19 cellular contexts compared by ENCODE assay signal in the genomic region with DNA sequence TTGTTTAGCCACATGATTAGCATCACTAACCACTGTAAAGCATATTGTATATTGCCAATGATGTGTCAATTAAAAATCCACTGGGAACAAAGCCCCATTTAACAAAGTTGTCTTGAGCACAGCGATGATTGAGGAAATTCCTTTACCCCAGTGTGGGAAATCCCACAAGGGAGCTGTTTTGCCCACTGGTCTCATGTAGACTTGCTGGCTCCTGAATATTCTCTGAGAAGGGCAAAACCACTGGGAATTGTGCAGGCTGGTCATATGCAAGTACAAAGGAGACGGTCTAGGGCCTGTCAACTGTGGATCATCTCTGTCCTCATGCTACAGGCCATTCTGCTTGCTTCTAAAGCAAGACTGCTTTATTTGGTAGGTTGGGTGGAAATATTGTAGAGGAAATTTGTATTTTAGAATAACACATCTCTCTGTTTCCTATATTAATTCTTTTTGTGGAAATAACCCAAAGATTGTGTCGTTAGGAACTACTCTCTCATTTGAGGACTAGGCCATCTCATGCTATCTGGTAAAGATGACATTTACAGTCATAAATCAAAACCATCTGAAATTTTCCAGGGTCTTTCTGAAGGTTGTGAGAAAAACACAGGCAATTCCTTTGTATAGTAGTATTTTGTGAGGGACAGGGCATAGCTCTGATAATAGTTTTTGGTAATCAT.
DNase-seq lines count a peak whose midpoint lies in the region; ATAC-seq and TF ChIP-seq lines count a peak whose summit lies in the region.
"Had no signal": no experiment of that assay in that cellular context is flagged by ENCODE, and none has a peak within 500 bp of the region (broad histone marks: within the 10 kb centered on the region; RNA-seq: fewer than 3 reads in every experiment).

No MANE protein-coding gene starts in this region.

- H3K27ac Mint-ChIP-seq in activated CD4-positive, alpha-beta T cell treated with anti-CD3 and anti-CD28 coated beads for 36 hours = peak overlapping the region; percentile 91

- intact Hi-C loops in activated CD4-positive, alpha-beta T cell treated with anti-CD3 and anti-CD28 coated beads for 36 hours (cut with DNase I, micrococcal nuclease) = loop anchor here in 1 of 2 experiments (2.0 kb wide), 1 partner anchor 16 kb away; no protein-coding TSS in a partner anchor

- H3K4me3 Mint-ChIP-seq in activated CD4-positive, alpha-beta T cell treated with anti-CD3 and anti-CD28 coated beads for 36 hours = peak overlapping the region; percentile 45

- H3K4me1 ChIP-seq in neutrophil (ENCODE audit: control insufficient read depth in 1 of 2, insufficient read depth in 1 of 2, low read depth in 1 of 2, low read length in 1 of 2) = peaks cover 0 to 9% of the 10 kb centered on the region in 2 experiments
- H3K4me1 ChIP-seq: A549, gastrocnemius medialis had no signal

- no peak for TF ChIP-seq CTCF in neutrophil (IDR thresholded peaks at IDR 0.05)

- H3K27ac ChIP-seq in neutrophil = peak overlapping the region; percentile 36
- H3K27ac ChIP-seq: A549, gastrocnemius medialis, sigmoid colon had no signal

- peaks cover 3% of the 10 kb centered on the region for H3K36me3 Mint-ChIP-seq in activated CD4-positive, alpha-beta T cell treated with anti-CD3 and anti-CD28 coated beads for 36 hours (ENCODE audit: low read depth)

- no peaks in the 10 kb centered on the region for H3K9me3 Mint-ChIP-seq in activated CD4-positive, alpha-beta T cell treated with anti-CD3 and anti-CD28 coated beads for 36 hours (ENCODE audit: low read depth)

- H3K27me3 Mint-ChIP-seq in activated CD4-positive, alpha-beta T cell treated with anti-CD3 and anti-CD28 coated beads for 36 hours = no peaks in the 10 kb centered on the region

- peaks cover 64% of the 10 kb centered on the region for H3K4me1 Mint-ChIP-seq in activated CD4-positive, alpha-beta T cell treated with anti-CD3 and anti-CD28 coated beads for 36 hours

- H3K36me3 ChIP-seq in neutrophil = no peaks in the 10 kb centered on the region
- H3K36me3 ChIP-seq: gastrocnemius medialis, sigmoid colon had no signal

- CTCF ChIA-PET in activated CD4-positive, alpha-beta T cell treated with anti-CD3 and anti-CD28 coated beads for 36 hours (lab: Charles Lee) = interaction anchor here (0.8 to 2.0 kb wide), 4 partner anchors 9 to 17 kb away, joined by 3 to 5 read pairs (median 4); no protein-coding TSS in a partner anchor

- H3K9me3 ChIP-seq in neutrophil = no peaks in the 10 kb centered on the region
- H3K9me3 ChIP-seq: A549, gastrocnemius medialis, sigmoid colon had no signal

- H3K4me3 ChIP-seq in neutrophil (ENCODE audit: low read depth in 1 of 2, low read length in 1 of 2) = no peak overlapping the region
- H3K4me3 ChIP-seq: A549, gastrocnemius medialis, sigmoid colon had no signal

- ATAC-seq in activated CD4-positive, alpha-beta T cell treated with anti-CD3 and anti-CD28 coated beads for 36 hours = peak; percentile 63
- ATAC-seq in HG03565 (IDR thresholded peaks at IDR 0.05; ENCODE audit: unreplicated experiment) = peak; percentile 19
- ATAC-seq: A549, gastrocnemius medialis had no signal

- POLR2A ChIA-PET in activated CD4-positive, alpha-beta T cell treated with anti-CD3 and anti-CD28 coated beads for 36 hours (lab: Charles Lee) = no interaction called here

- no peaks in the 10 kb centered on the region for H3K27me3 ChIP-seq in neutrophil
- H3K27me3 ChIP-seq: gastrocnemius medialis, sigmoid colon had no signal

- DNase-seq in activated CD4-positive, alpha-beta T cell treated with anti-CD3 and anti-CD28 coated beads for 36 hours = no peak
- DNase-seq in activated CD4-positive, alpha-beta T cell treated with anti-CD3 and anti-CD28 coated beads for 4 hours = no peak
- DNase-seq in astrocyte of the hippocampus (ENCODE audit: low read depth, low spot score) (peak; percentile 31), NCI-H2171 (lab: John Stamatoyannopoulos, UW) (no peak), NCI-H2107 treated with DMSO at 0.1 percent for 48 hours (lab: John Stamatoyannopoulos, UW; ENCODE audit: unreplicated experiment) (no peak)
- no peak for DNase-seq in stimulated activated CD4-positive, alpha-beta T cell treated with anti-CD3 and anti-CD28 coated beads, Interleukin-2, amount 100 ng/mL, for 48 hours
- DNase-seq: COR-L47; effector memory CD4-positive, alpha-beta T cell; gastrocnemius medialis; GDM1; GOT3; KG1; NCI-H187; NCI-H82; RPMI8226 had no signal
